ENCODE assay signal across 19 cellular contexts in the genomic region with DNA sequence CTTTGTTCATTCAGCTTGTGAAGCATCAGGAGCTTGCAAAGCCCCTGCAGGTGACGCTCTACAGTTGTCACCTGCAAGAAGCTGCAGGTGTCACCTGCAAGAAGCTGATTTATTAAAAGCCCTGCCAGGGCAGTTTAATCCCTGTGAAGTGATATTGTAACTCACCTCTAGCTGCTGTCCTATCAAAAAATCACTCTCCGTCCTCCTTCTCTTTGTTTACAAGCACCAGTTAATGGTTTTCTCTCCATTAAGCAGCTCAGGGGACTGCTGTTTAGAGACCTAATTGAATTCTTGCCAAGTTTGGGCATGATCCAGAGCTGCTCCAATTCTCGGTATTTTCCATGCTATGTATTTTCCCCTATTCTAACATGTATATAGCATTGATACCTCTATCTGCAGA.
"Had no signal": no experiment of that assay in that cellular context is flagged by ENCODE, and none has a peak within 500 bp of the region (broad histone marks: within the 10 kb centered on the region; RNA-seq: fewer than 3 reads in every experiment).

No MANE protein-coding gene starts in this region.

- H3K27ac Mint-ChIP-seq: activated B cell treated with CpG ODN at 0.5 μM for 24 hours; activated CD8-positive, alpha-beta T cell treated with anti-CD3 and anti-CD28 coated beads for 36 hours; activated naive CD4-positive, alpha-beta T cell treated with anti-CD3 and anti-CD28 coated beads, Interleukin-2, amount 10 ng/mL, durations not matched to agents 7 days and 5 days; mesothelial cell of epicardium; nephron progenitor cell; stimulated activated effector memory CD8-positive, alpha-beta T cell treated with anti-CD3 and anti-CD28 coated beads, Interleukin-12 subunit alpha, Interleukin-12 subunit beta, amount 100 ng/mL, for 72 hours had no signal

- ATAC-seq: activated CD8-positive, alpha-beta T cell treated with anti-CD3 and anti-CD28 coated beads for 36 hours; left lung; sciatic nerve; stimulated activated effector memory CD8-positive, alpha-beta T cell treated with anti-CD3 and anti-CD28 coated beads, Interleukin-12 subunit alpha, Interleukin-12 subunit beta, amount 100 ng/mL, for 72 hours had no signal

- H3K4me3 Mint-ChIP-seq: activated B cell treated with CpG ODN at 0.5 μM for 24 hours; activated CD8-positive, alpha-beta T cell treated with anti-CD3 and anti-CD28 coated beads for 36 hours; activated naive CD4-positive, alpha-beta T cell treated with anti-CD3 and anti-CD28 coated beads, Interleukin-2, amount 10 ng/mL, durations not matched to agents 7 days and 5 days; activated naive CD8-positive, alpha-beta T cell treated with anti-CD3 and anti-CD28 coated beads, Interleukin-2, amount 50 U/mL, for 24 hours; central memory CD8-positive, alpha-beta T cell; mesothelial cell of epicardium; nephron progenitor cell; stimulated activated effector memory CD8-positive, alpha-beta T cell treated with anti-CD3 and anti-CD28 coated beads, Interleukin-12 subunit alpha, Interleukin-12 subunit beta, amount 100 ng/mL, for 72 hours had no signal

- H3K27me3 Mint-ChIP-seq: activated naive CD4-positive, alpha-beta T cell treated with anti-CD3 and anti-CD28 coated beads, Interleukin-2, amount 10 ng/mL, durations not matched to agents 7 days and 5 days; central memory CD8-positive, alpha-beta T cell had no signal

- H3K4me1 Mint-ChIP-seq: activated B cell treated with CpG ODN at 0.5 μM for 24 hours; activated naive CD4-positive, alpha-beta T cell treated with anti-CD3 and anti-CD28 coated beads, Interleukin-2, amount 10 ng/mL, durations not matched to agents 7 days and 5 days; nephron progenitor cell had no signal

- H3K36me3 Mint-ChIP-seq: activated naive CD4-positive, alpha-beta T cell treated with anti-CD3 and anti-CD28 coated beads, Interleukin-2, amount 10 ng/mL, durations not matched to agents 7 days and 5 days; stimulated activated effector memory CD8-positive, alpha-beta T cell treated with anti-CD3 and anti-CD28 coated beads, Interleukin-12 subunit alpha, Interleukin-12 subunit beta, amount 100 ng/mL, for 72 hours had no signal

- DNase-seq: activated B cell treated with CpG ODN at 0.5 μM for 24 hours; activated CD4-positive, alpha-beta T cell treated with anti-CD3 and anti-CD28 coated beads for 4 hours; activated CD8-positive, alpha-beta T cell treated with anti-CD3 and anti-CD28 coated beads for 36 hours; activated naive CD4-positive, alpha-beta T cell treated with anti-CD3 and anti-CD28 coated beads, Interleukin-2, amount 10 ng/mL, durations not matched to agents 7 days and 5 days; activated naive CD8-positive, alpha-beta T cell treated with anti-CD3 and anti-CD28 coated beads, Interleukin-2, amount 50 U/mL, for 24 hours; activated T-cell treated with anti-CD3 and anti-CD28 coated beads, Interleukin-2, amount 50 U/mL, for 1 hour; anterior cingulate cortex; hypothalamus; left lung; nephron progenitor cell; nucleus accumbens; stimulated activated CD4-positive, alpha-beta T cell treated with anti-CD3 and anti-CD28 coated beads, Interleukin-4, amount 100 ng/mL, for 24 hours; T-helper 9 cell; testis; upper lobe of left lung had no signal

- H3K9me3 Mint-ChIP-seq: activated B cell treated with CpG ODN at 0.5 μM for 24 hours; activated CD8-positive, alpha-beta T cell treated with anti-CD3 and anti-CD28 coated beads for 36 hours; activated naive CD4-positive, alpha-beta T cell treated with anti-CD3 and anti-CD28 coated beads, Interleukin-2, amount 10 ng/mL, durations not matched to agents 7 days and 5 days; activated naive CD8-positive, alpha-beta T cell treated with anti-CD3 and anti-CD28 coated beads, Interleukin-2, amount 50 U/mL, for 24 hours; central memory CD8-positive, alpha-beta T cell; nephron progenitor cell; stimulated activated effector memory CD8-positive, alpha-beta T cell treated with anti-CD3 and anti-CD28 coated beads, Interleukin-12 subunit alpha, Interleukin-12 subunit beta, amount 100 ng/mL, for 72 hours had no signal
